Comparison of ENCODE assay signal across 19 cellular contexts in genomic region chr20:63175031-63175895, GRCh38. TPM values are rescaled to one million over a fixed set of nuclear protein-coding genes. Genes with fewer than 3 reads are reported as not detected.
DNase-seq lines count a peak whose midpoint lies in the region; ATAC-seq, FAIRE-seq and TF ChIP-seq lines count a peak whose summit lies in the region.
"Had no signal": no experiment of that assay in that cellular context is flagged by ENCODE, and none has a peak within 500 bp of the region (broad histone marks: within the 10 kb centered on the region; RNA-seq: fewer than 3 reads in every experiment).

No MANE protein-coding gene starts in this region.

- H3K27ac Mint-ChIP-seq in activated naive CD8-positive, alpha-beta T cell treated with anti-CD3 and anti-CD28 coated beads, Interleukin-2, amount 50 U/mL, for 24 hours = no peak overlapping the region
- H3K27ac Mint-ChIP-seq: CD4-positive, CD25-positive, alpha-beta regulatory T cell had no signal

- no peak for FAIRE-seq in endothelial cell of umbilical vein (lab: Jason Lieb, UNC)
- FAIRE-seq: bronchial epithelial cell, small intestine had no signal

- H3K9me3 Mint-ChIP-seq in activated naive CD8-positive, alpha-beta T cell treated with anti-CD3 and anti-CD28 coated beads, Interleukin-2, amount 50 U/mL, for 24 hours = no peaks in the 10 kb centered on the region

- H3K27me3 Mint-ChIP-seq in activated naive CD8-positive, alpha-beta T cell treated with anti-CD3 and anti-CD28 coated beads, Interleukin-2, amount 50 U/mL, for 24 hours = peaks cover 53% of the 10 kb centered on the region

- no peaks in the 10 kb centered on the region for H4K20me1 ChIP-seq in endothelial cell of umbilical vein (replicated peaks; ENCODE audit: control insufficient read depth, extremely low read depth, insufficient read depth, low read length)

- H3K27ac ChIP-seq in endothelial cell of umbilical vein (ENCODE audit: insufficient read depth, low read depth, low read length) = no peak overlapping the region
- H3K27ac ChIP-seq: 22Rv1 had no signal

- no peaks in the 10 kb centered on the region for H3K36me3 ChIP-seq in endothelial cell of umbilical vein (ENCODE audit: control insufficient read depth in 2 of 2, extremely low read depth in 1 of 2, insufficient read depth in 2 of 2, low read length in 2 of 2)

- dilution Hi-C loops in endothelial cell of umbilical vein (cut with MboI; ENCODE audit: extremely low pct_ligation_motif_present, low sequenced_read_pairs) = no loop called here

- H3K79me2 ChIP-seq in endothelial cell of umbilical vein (ENCODE audit: control insufficient read depth, insufficient read depth, low read length) = no peaks in the 10 kb centered on the region

- TF ChIP-seq CTCF in endothelial cell of umbilical vein (IDR thresholded peaks at IDR 0.05; ENCODE audit: extremely low read depth in 1 of 2, insufficient read depth in 1 of 2, low read depth in 1 of 2, low read length in 2 of 2) = no peak

- no peak for TF ChIP-seq POLR2A in endothelial cell of umbilical vein (IDR thresholded peaks at IDR 0.05; ENCODE audit: low read depth, low read length)

- H3K4me3 ChIP-seq in endothelial cell of umbilical vein (replicated peaks in 1 of 3; ENCODE audit: insufficient read depth in 1 of 3, low read depth in 1 of 3, low read length in 3 of 3) = no peak overlapping the region

- no peaks in the 10 kb centered on the region for H3K9me3 ChIP-seq in endothelial cell of umbilical vein (replicated peaks; ENCODE audit: control insufficient read depth, insufficient read depth, low read length)

- no peak overlapping the region for H3K9ac ChIP-seq in endothelial cell of umbilical vein (replicated peaks; ENCODE audit: extremely low read depth, insufficient read depth, low read length)

- BruUV-seq in endothelial cell of umbilical vein (replicated peaks; lab: Mats Ljungman, UMichigan) = no TSS peak

- H3K36me3 Mint-ChIP-seq in activated naive CD8-positive, alpha-beta T cell treated with anti-CD3 and anti-CD28 coated beads, Interleukin-2, amount 50 U/mL, for 24 hours (ENCODE audit: low read depth) = no peaks in the 10 kb centered on the region
- H3K36me3 Mint-ChIP-seq: CD4-positive, CD25-positive, alpha-beta regulatory T cell had no signal

- no peak for ATAC-seq in activated naive CD8-positive, alpha-beta T cell treated with anti-CD3 and anti-CD28 coated beads, Interleukin-2, amount 50 U/mL, for 24 hours
- ATAC-seq: naive thymus-derived CD8-positive, alpha-beta T cell; SK-N-SH treated with all-trans-retinoic acid at 6 μM for 48 hours had no signal

- no peak overlapping the region for H2AFZ ChIP-seq in endothelial cell of umbilical vein (ENCODE audit: low read depth, low read length)

- CTCF ChIA-PET in endothelial cell of umbilical vein (lab: Charles Lee) = no interaction called here

- peaks cover 50 to 66% of the 10 kb centered on the region in 2 experiments for H3K27me3 ChIP-seq in endothelial cell of umbilical vein (ENCODE audit: control insufficient read depth in 2 of 2, insufficient read depth in 2 of 2, low read length in 2 of 2)

- H3K9me1 ChIP-seq in endothelial cell of umbilical vein (replicated peaks; ENCODE audit: control insufficient read depth, extremely low read depth, insufficient read depth, low read length) = no peaks in the 10 kb centered on the region

- peak; percentile 49 for DNase-seq in DMS79 treated with DMSO at 0.1 percent for 48 hours (lab: John Stamatoyannopoulos, UW)
- DNase-seq in DMS79 (lab: John Stamatoyannopoulos, UW) = no peak
- DNase-seq in NCI-H2196 treated with DMSO at 0.1 percent for 48 hours (lab: John Stamatoyannopoulos, UW; ENCODE audit: unreplicated experiment) = peak; percentile 5
- no peak for DNase-seq in endothelial cell of umbilical vein (ENCODE audit: low read depth, low spot score)
- peak; percentile 61 for DNase-seq in retina
- DNase-seq in activated naive CD8-positive, alpha-beta T cell treated with anti-CD3 and anti-CD28 coated beads, Interleukin-2, amount 50 U/mL, for 24 hours = no peak
- no peak for DNase-seq in OCI-M1 (lab: John Stamatoyannopoulos, UW)
- DNase-seq in GM19238 (ENCODE audit: insufficient read length, low spot score) = no peak
- DNase-seq: CD4-positive, CD25-positive, alpha-beta regulatory T cell; effector CD8-positive, alpha-beta T cell; IMR-90; kidney glomerular epithelial cell; naive thymus-derived CD8-positive, alpha-beta T cell; small intestine; stimulated activated CD4-positive, alpha-beta T cell treated with anti-CD3 and anti-CD28 coated beads, Interleukin-4, amount 100 ng/mL, for 4 hours; T1000 had no signal

- H3K4me1 Mint-ChIP-seq in activated naive CD8-positive, alpha-beta T cell treated with anti-CD3 and anti-CD28 coated beads, Interleukin-2, amount 50 U/mL, for 24 hours = peaks cover 12% of the 10 kb centered on the region

- no peak overlapping the region for H3K4me2 ChIP-seq in endothelial cell of umbilical vein (ENCODE audit: insufficient read depth, low read length)

- intact Hi-C loops in endothelial cell of umbilical vein (cut with micrococcal nuclease) = loop anchor here (5.0 kb wide), 1 partner anchor 118 kb away; no protein-coding TSS in a partner anchor

- no peak overlapping the region for H3K4me3 Mint-ChIP-seq in activated naive CD8-positive, alpha-beta T cell treated with anti-CD3 and anti-CD28 coated beads, Interleukin-2, amount 50 U/mL, for 24 hours

- no peaks in the 10 kb centered on the region for H3K4me1 ChIP-seq in endothelial cell of umbilical vein (ENCODE audit: control insufficient read depth, extremely low read depth, insufficient read depth, low read length)

- POLR2A ChIA-PET in endothelial cell of umbilical vein (lab: Charles Lee) = no interaction called here

TF ChIP-seq in endothelial cell of umbilical vein, 7 proteins besides CTCF, POLR2A, EP300 and RAD21:
- no peak for TF ChIP-seq FOS (IDR thresholded peaks at IDR 0.05; ENCODE audit: borderline replicate concordance, insufficient read depth, low read length)
- TF ChIP-seq EZH2 (IDR thresholded peaks at IDR 0.05; ENCODE audit: borderline replicate concordance, low read depth, low read length, severe bottlenecking) = peak; percentile 79

RNA-seq across cellular contexts. Expression of gene YTHDF1, which starts 40.7 kb away (rescaled TPM):
- total RNA-seq in endothelial cell of umbilical vein = 41.1 and 44.4 TPM in 2 replicates
- polyA plus RNA-seq in endothelial cell of umbilical vein = 22.3 and 25.2 TPM in 2 replicates
- 27.9 and 28.5 TPM in 2 replicates for polyA plus RNA-seq in endothelial cell of umbilical vein (2011; cell fraction: cytosol; rRNA removed)
- polyA plus RNA-seq in endothelial cell of umbilical vein (2011; cell fraction: nucleus; rRNA removed) = 29.8 and 37.1 TPM in 2 replicates
- 35.4 and 36.5 TPM in 2 replicates for polyA plus RNA-seq in endothelial cell of umbilical vein (2012)
- 24.0 and 28.1 TPM in 2 replicates for polyA minus RNA-seq in endothelial cell of umbilical vein
- polyA minus RNA-seq in endothelial cell of umbilical vein (2011; cell fraction: cytosol; rRNA and poly(A)+ RNA removed) = 41.0 TPM
- 13.5 and 13.8 TPM in 2 replicates for polyA minus RNA-seq in endothelial cell of umbilical vein (2011; cell fraction: nucleus; rRNA and poly(A)+ RNA removed)

Comparison
In these comparisons a context has a peak if more than half of its experiments do, and no peak if none do; other contexts are left out.
1. DNase-seq: peak in DMS79 treated with DMSO at 0.1 percent for 48 hours (single experiment), NCI-H2196 treated with DMSO at 0.1 percent for 48 hours (single experiment) and retina (single experiment); none in DMS79 (single experiment), endothelial cell of umbilical vein (single experiment), activated naive CD8-positive, alpha-beta T cell treated with anti-CD3 and anti-CD28 coated beads, Interleukin-2, amount 50 U/mL, for 24 hours (single experiment), OCI-M1 (single experiment) and GM19238 (single experiment).